ENCODE assay signal across 15 cellular contexts in the genomic region with DNA sequence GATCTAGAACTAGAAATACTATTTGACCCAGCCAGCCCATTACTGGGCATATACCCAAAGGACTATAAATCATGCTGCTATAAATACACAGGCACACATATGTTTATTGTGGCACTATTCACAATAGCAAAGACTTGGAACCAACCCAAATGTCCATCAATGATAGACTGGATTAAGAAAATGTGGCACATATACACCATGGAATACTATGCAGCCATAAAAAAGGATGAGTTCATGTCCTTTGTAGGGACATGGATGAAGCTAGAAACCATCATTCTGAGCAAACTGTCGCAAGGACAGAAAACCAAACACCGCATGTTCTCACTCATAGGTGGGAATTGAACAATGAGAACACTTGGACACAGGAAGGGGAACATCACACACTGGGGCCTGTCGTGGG. TPM values are rescaled to one million over a fixed set of nuclear protein-coding genes. Genes with fewer than 3 reads are reported as not detected.
"Had no signal": no experiment of that assay in that cellular context is flagged by ENCODE, and none has a peak within 500 bp of the region (broad histone marks: within the 10 kb centered on the region; RNA-seq: fewer than 3 reads in every experiment).

No MANE protein-coding gene starts in this region.

RNA-seq across cellular contexts. Expression of gene OR2V1, which starts 35.8 kb away (rescaled TPM):
- total RNA-seq: stomach, subcutaneous adipose tissue, suprapubic skin, temporal lobe, testis, thoracic aorta, thyroid gland, tibial nerve, transverse colon, upper lobe of left lung, upper lobe of right lung, ureter, urinary bladder, uterus, vagina had no signal
- polyA plus RNA-seq: stomach, urinary bladder had no signal

RNA-seq across cellular contexts. Expression of gene OR2V2, which starts 52.2 kb away (rescaled TPM):
- total RNA-seq: stomach, subcutaneous adipose tissue, suprapubic skin, temporal lobe, testis, thoracic aorta, thyroid gland, tibial nerve, transverse colon, upper lobe of right lung, ureter, urinary bladder, uterus, vagina had no signal
- polyA plus RNA-seq: stomach, urinary bladder had no signal
